ENCODE assay signal across 8 cellular contexts in genomic region chr4:118740869-118741268, GRCh38. TPM values are rescaled to one million over a fixed set of nuclear protein-coding genes. Genes with fewer than 3 reads are reported as not detected.
DNase-seq lines count a peak whose midpoint lies in the region; ATAC-seq and TF ChIP-seq lines count a peak whose summit lies in the region.

No MANE protein-coding gene starts in this region.

- H3K4me1 ChIP-seq in vagina: peaks cover 16% of the 10 kb centered on the region

- H3K4me3 Mint-ChIP-seq in natural killer cell: no peak overlapping the region
- H3K4me3 Mint-ChIP-seq in natural killer cell treated with Interleukin-12 subunit alpha and Interleukin-12 subunit beta and Interleukin-15 and Interleukin-18, amount 100 ng/mL, for 72 hours: no peak overlapping the region
- H3K4me3 Mint-ChIP-seq in effector memory CD8-positive, alpha-beta T cell: no peak overlapping the region

- H3K9me3 ChIP-seq in vagina: no peaks in the 10 kb centered on the region

- intact Hi-C loops in natural killer cell (cut with micrococcal nuclease): no loop called here
- intact Hi-C loops in vagina (cut with DNase I): loop anchor here (10.0 kb wide), 1 partner anchor 544 kb away; no protein-coding TSS in a partner anchor

- no peaks in the 10 kb centered on the region for H3K27me3 ChIP-seq in vagina

- no peak for ATAC-seq in natural killer cell
- ATAC-seq in natural killer cell treated with Interleukin-12 subunit alpha and Interleukin-12 subunit beta and Interleukin-15 and Interleukin-18, amount 100 ng/mL, for 72 hours: no peak
- no peak for ATAC-seq in HG03175 (IDR thresholded peaks at IDR 0.05; ENCODE audit: unreplicated experiment)
- no peak for ATAC-seq in effector memory CD8-positive, alpha-beta T cell (replicated peaks)

- H3K9me3 Mint-ChIP-seq in natural killer cell: no peaks in the 10 kb centered on the region
- H3K9me3 Mint-ChIP-seq in natural killer cell treated with Interleukin-12 subunit alpha and Interleukin-12 subunit beta and Interleukin-15 and Interleukin-18, amount 100 ng/mL, for 72 hours: no peaks in the 10 kb centered on the region
- H3K9me3 Mint-ChIP-seq in effector memory CD8-positive, alpha-beta T cell: no peaks in the 10 kb centered on the region

- TF ChIP-seq POLR2A in vagina (IDR thresholded peaks at IDR 0.05): no peak

- H3K27ac Mint-ChIP-seq in natural killer cell: no peak overlapping the region
- no peak overlapping the region for H3K27ac Mint-ChIP-seq in natural killer cell treated with Interleukin-12 subunit alpha and Interleukin-12 subunit beta and Interleukin-15 and Interleukin-18, amount 100 ng/mL, for 72 hours
- no peak overlapping the region for H3K27ac Mint-ChIP-seq in effector memory CD8-positive, alpha-beta T cell

- H3K27me3 Mint-ChIP-seq in natural killer cell (ENCODE audit: low read depth in 2 of 2): no peaks in the 10 kb centered on the region
- H3K27me3 Mint-ChIP-seq in natural killer cell treated with Interleukin-12 subunit alpha and Interleukin-12 subunit beta and Interleukin-15 and Interleukin-18, amount 100 ng/mL, for 72 hours: no peaks in the 10 kb centered on the region
- H3K27me3 Mint-ChIP-seq in effector memory CD8-positive, alpha-beta T cell: no peaks in the 10 kb centered on the region

- no peak overlapping the region for H3K4me3 ChIP-seq in vagina

- H3K27ac ChIP-seq in VCaP (no peak overlapping the region), vagina (peak overlapping the region; percentile 68)

- peak; percentile 53 for TF ChIP-seq CTCF in natural killer cell (IDR thresholded peaks at IDR 0.05)
- TF ChIP-seq CTCF in VCaP (conservative IDR thresholded peaks at IDR 0.05): peak; percentile 55
- peak; percentile 19 to 58 (median 49) for TF ChIP-seq CTCF in vagina (IDR thresholded peaks at IDR 0.05)

- no peaks in the 10 kb centered on the region for H3K4me1 Mint-ChIP-seq in natural killer cell
- H3K4me1 Mint-ChIP-seq in natural killer cell treated with Interleukin-12 subunit alpha and Interleukin-12 subunit beta and Interleukin-15 and Interleukin-18, amount 100 ng/mL, for 72 hours (ENCODE audit: low read depth in 2 of 2): no peaks in the 10 kb centered on the region
- H3K4me1 Mint-ChIP-seq in effector memory CD8-positive, alpha-beta T cell (ENCODE audit: low read depth in 2 of 2): no peaks in the 10 kb centered on the region

- DNase-seq in natural killer cell (no peak), kidney glomerular epithelial cell (lab: John Stamatoyannopoulos, UW) (peak; percentile 10), vagina (ENCODE audit: extremely low spot score in 2 of 2) (no peak), middle frontal gyrus (ENCODE audit: extremely low spot score, low spot score) (no peak)
- DNase-seq in natural killer cell treated with Interleukin-12 subunit alpha and Interleukin-12 subunit beta and Interleukin-15 and Interleukin-18, amount 100 ng/mL, for 72 hours (ENCODE audit: low spot score): no peak
- DNase-seq in effector memory CD8-positive, alpha-beta T cell: no peak

- peaks cover 23% of the 10 kb centered on the region for H3K36me3 Mint-ChIP-seq in natural killer cell
- H3K36me3 Mint-ChIP-seq in natural killer cell treated with Interleukin-12 subunit alpha and Interleukin-12 subunit beta and Interleukin-15 and Interleukin-18, amount 100 ng/mL, for 72 hours: peaks cover 30% of the 10 kb centered on the region
- H3K36me3 Mint-ChIP-seq in effector memory CD8-positive, alpha-beta T cell (ENCODE audit: insufficient read depth): peaks cover 54% of the 10 kb centered on the region

- H3K36me3 ChIP-seq in vagina: peaks cover 0 to 34% of the 10 kb centered on the region in 2 donors

RNA-seq across cellular contexts. Expression of gene METTL14, which starts 55.7 kb away (rescaled TPM):
- total RNA-seq in natural killer cell: 10 to 100 TPM; 50.2 to 57.5 (median 51.9) TPM
- 10 to 100 TPM; 38.9 to 53.7 TPM for total RNA-seq in natural killer cell treated with Interleukin-12 subunit alpha and Interleukin-12 subunit beta and Interleukin-15 and Interleukin-18, amount 100 ng/mL, for 72 hours
- 12.3 TPM for total RNA-seq in vagina
